1 cellular context compared by ENCODE assay signal in genomic region chr11:409600-410471, GRCh38.
TF ChIP-seq lines count a peak whose summit lies in the region.

No MANE protein-coding gene starts in this region.

TF ChIP-seq in HepG2, 621 proteins besides CTCF, POLR2A, EP300 and RAD21 (continued from another document and continues in another):
- TF ChIP-seq CSRNP1 (CRISPR knock-in tag; IDR thresholded peaks at IDR 0.05), result peak; percentile 85; the same call in 1 of the 2 replicates
- no peak for TF ChIP-seq MZF1 (CRISPR knock-in tag; IDR thresholded peaks at IDR 0.05; ENCODE audit: borderline replicate concordance)
- TF ChIP-seq SATB2 (CRISPR knock-in tag; IDR thresholded peaks at IDR 0.05), result no peak
- no peak for TF ChIP-seq CBX2 (IDR thresholded peaks at IDR 0.05; ENCODE audit: low read depth, low read length)
- TF ChIP-seq CBX2 (CRISPR knock-in tag; IDR thresholded peaks at IDR 0.05; ENCODE audit: low read depth), result no peak
- 0 out of 2 replicates have a peak, but pooled peaks have one; percentile 22 for TF ChIP-seq ZC3H13 (CRISPR knock-in tag; IDR thresholded peaks at IDR 0.05)
- TF ChIP-seq ZNF761 (CRISPR knock-in tag; conservative IDR thresholded peaks at IDR 0.05), result 0 out of 2 replicates have a peak, but pooled peaks have one; percentile 45
- no peak for TF ChIP-seq MTF2 (CRISPR knock-in tag; IDR thresholded peaks at IDR 0.05; ENCODE audit: borderline replicate concordance)
- no peak for TF ChIP-seq IKZF4 (CRISPR knock-in tag; IDR thresholded peaks at IDR 0.05; ENCODE audit: borderline replicate concordance, low read depth, not compliant biosample characterization)
- no peak for TF ChIP-seq KLF15 (CRISPR knock-in tag; IDR thresholded peaks at IDR 0.05; ENCODE audit: borderline replicate concordance)
- no peak for TF ChIP-seq ZNF512B (CRISPR knock-in tag; IDR thresholded peaks at IDR 0.05; ENCODE audit: borderline replicate concordance)
- TF ChIP-seq TBX3 (IDR thresholded peaks at IDR 0.05; ENCODE audit: borderline replicate concordance), result no peak
- TF ChIP-seq EEA1 (CRISPR knock-in tag; IDR thresholded peaks at IDR 0.05; ENCODE audit: borderline replicate concordance), result no peak
- TF ChIP-seq, protein P1, sequence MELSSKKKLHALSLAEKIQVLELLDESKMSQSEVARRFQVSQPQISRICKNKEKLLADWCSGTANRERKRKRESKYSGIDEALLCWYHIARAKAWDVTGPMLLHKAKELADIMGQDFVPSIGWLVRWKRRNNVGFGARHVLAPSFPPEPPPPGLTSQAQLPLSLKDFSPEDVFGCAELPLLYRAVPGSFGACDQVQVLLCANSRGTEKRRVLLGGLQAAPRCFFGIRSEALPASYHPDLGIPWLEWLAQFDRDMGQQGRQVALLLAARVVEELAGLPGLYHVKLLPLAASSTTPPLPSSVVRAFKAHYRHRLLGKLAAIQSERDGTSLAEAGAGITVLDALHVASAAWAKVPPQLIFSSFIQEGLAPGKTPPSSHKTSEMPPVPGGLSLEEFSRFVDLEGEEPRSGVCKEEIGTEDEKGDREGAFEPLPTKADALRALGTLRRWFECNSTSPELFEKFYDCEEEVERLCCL (CRISPR knock-in tag; IDR thresholded peaks at IDR 0.05; ENCODE audit: borderline replicate concordance), result no peak
- TF ChIP-seq FOXJ3 (CRISPR knock-in tag; IDR thresholded peaks at IDR 0.05; ENCODE audit: borderline replicate concordance), result no peak
- TF ChIP-seq, protein P2, sequence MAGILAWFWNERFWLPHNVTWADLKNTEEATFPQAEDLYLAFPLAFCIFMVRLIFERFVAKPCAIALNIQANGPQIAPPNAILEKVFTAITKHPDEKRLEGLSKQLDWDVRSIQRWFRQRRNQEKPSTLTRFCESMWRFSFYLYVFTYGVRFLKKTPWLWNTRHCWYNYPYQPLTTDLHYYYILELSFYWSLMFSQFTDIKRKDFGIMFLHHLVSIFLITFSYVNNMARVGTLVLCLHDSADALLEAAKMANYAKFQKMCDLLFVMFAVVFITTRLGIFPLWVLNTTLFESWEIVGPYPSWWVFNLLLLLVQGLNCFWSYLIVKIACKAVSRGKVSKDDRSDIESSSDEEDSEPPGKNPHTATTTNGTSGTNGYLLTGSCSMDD (CRISPR knock-in tag; IDR thresholded peaks at IDR 0.05), result no peak
- TF ChIP-seq HMGA1 (CRISPR knock-in tag; conservative IDR thresholded peaks at IDR 0.05), result no peak
- TF ChIP-seq FIP1L1 (IDR thresholded peaks at IDR 0.05; ENCODE audit: borderline replicate concordance, insufficient read depth, low read depth, low read length), result no peak
- TF ChIP-seq RFX3 (CRISPR knock-in tag; IDR thresholded peaks at IDR 0.05), result no peak
- TF ChIP-seq ZNF10 (CRISPR knock-in tag; IDR thresholded peaks at IDR 0.05; ENCODE audit: borderline replicate concordance, low read depth), result no peak
- TF ChIP-seq ZNF296 (CRISPR knock-in tag; conservative IDR thresholded peaks at IDR 0.05), result peak; percentile 99
- TF ChIP-seq ZNF747 (CRISPR knock-in tag; IDR thresholded peaks at IDR 0.05; ENCODE audit: borderline replicate concordance), result no peak; the same call in 1 of the 2 replicates
- no peak for TF ChIP-seq ZNF589 (CRISPR knock-in tag; conservative IDR thresholded peaks at IDR 0.05)
- peak; percentile 64 for TF ChIP-seq AGO2 (optimal IDR thresholded peaks at IDR 0.05; ENCODE audit: low read depth, low read length)
- peak; percentile 37; the same call in 1 of the 2 replicates for TF ChIP-seq SAFB2 (CRISPR knock-in tag; IDR thresholded peaks at IDR 0.05; ENCODE audit: borderline replicate concordance, low read depth)
- TF ChIP-seq ZNF550 (CRISPR knock-in tag; IDR thresholded peaks at IDR 0.05; ENCODE audit: borderline replicate concordance), result no peak
- TF ChIP-seq ZNF543 (CRISPR knock-in tag; IDR thresholded peaks at IDR 0.05), result 0 out of 2 replicates have a peak, but pooled peaks have one; percentile 53
- TF ChIP-seq, protein P3, sequence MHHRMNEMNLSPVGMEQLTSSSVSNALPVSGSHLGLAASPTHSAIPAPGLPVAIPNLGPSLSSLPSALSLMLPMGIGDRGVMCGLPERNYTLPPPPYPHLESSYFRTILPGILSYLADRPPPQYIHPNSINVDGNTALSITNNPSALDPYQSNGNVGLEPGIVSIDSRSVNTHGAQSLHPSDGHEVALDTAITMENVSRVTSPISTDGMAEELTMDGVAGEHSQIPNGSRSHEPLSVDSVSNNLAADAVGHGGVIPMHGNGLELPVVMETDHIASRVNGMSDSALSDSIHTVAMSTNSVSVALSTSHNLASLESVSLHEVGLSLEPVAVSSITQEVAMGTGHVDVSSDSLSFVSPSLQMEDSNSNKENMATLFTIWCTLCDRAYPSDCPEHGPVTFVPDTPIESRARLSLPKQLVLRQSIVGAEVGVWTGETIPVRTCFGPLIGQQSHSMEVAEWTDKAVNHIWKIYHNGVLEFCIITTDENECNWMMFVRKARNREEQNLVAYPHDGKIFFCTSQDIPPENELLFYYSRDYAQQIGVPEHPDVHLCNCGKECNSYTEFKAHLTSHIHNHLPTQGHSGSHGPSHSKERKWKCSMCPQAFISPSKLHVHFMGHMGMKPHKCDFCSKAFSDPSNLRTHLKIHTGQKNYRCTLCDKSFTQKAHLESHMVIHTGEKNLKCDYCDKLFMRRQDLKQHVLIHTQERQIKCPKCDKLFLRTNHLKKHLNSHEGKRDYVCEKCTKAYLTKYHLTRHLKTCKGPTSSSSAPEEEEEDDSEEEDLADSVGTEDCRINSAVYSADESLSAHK (CRISPR knock-in tag; IDR thresholded peaks at IDR 0.05; ENCODE audit: borderline replicate concordance), result no peak
- no peak for TF ChIP-seq ZKSCAN8 (CRISPR knock-in tag; IDR thresholded peaks at IDR 0.05; ENCODE audit: borderline replicate concordance)
- TF ChIP-seq, protein P4, sequence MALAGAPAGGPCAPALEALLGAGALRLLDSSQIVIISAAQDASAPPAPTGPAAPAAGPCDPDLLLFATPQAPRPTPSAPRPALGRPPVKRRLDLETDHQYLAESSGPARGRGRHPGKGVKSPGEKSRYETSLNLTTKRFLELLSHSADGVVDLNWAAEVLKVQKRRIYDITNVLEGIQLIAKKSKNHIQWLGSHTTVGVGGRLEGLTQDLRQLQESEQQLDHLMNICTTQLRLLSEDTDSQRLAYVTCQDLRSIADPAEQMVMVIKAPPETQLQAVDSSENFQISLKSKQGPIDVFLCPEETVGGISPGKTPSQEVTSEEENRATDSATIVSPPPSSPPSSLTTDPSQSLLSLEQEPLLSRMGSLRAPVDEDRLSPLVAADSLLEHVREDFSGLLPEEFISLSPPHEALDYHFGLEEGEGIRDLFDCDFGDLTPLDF (CRISPR knock-in tag; IDR thresholded peaks at IDR 0.05), result no peak
- peak; percentile 51; the same call in 1 of the 2 replicates for TF ChIP-seq NFKB2 (CRISPR knock-in tag; IDR thresholded peaks at IDR 0.05; ENCODE audit: borderline replicate concordance)
- TF ChIP-seq SIN3B (IDR thresholded peaks at IDR 0.05; ENCODE audit: low read length), result no peak
- no peak for TF ChIP-seq POGZ (CRISPR knock-in tag; IDR thresholded peaks at IDR 0.05)
- no peak for TF ChIP-seq ZNF619 (CRISPR knock-in tag; IDR thresholded peaks at IDR 0.05)
- TF ChIP-seq ZNF567 (CRISPR knock-in tag; IDR thresholded peaks at IDR 0.05; ENCODE audit: borderline replicate concordance), result no peak
- no peak for TF ChIP-seq MAFK (conservative IDR thresholded peaks at IDR 0.05 in 1 of 2, IDR thresholded peaks at IDR 0.05 in 1 of 2; ENCODE audit: low read length in 2 of 2)
- TF ChIP-seq ZNF205 (CRISPR knock-in tag; IDR thresholded peaks at IDR 0.05), result no peak
- TF ChIP-seq DNMT3B (CRISPR knock-in tag; conservative IDR thresholded peaks at IDR 0.05), result no peak
- TF ChIP-seq HES4 (CRISPR knock-in tag; IDR thresholded peaks at IDR 0.05; ENCODE audit: borderline replicate concordance), result no peak; the same call in 1 of the 2 replicates
- no peak for TF ChIP-seq THYN1 (CRISPR knock-in tag; IDR thresholded peaks at IDR 0.05; ENCODE audit: borderline replicate concordance, low read depth)
- peak; percentile 36; the same call in 1 of the 2 replicates for TF ChIP-seq DMAP1 (CRISPR knock-in tag; IDR thresholded peaks at IDR 0.05)
- peak; percentile 65; the same call in 1 of the 2 replicates for TF ChIP-seq ZNF740 (CRISPR knock-in tag; IDR thresholded peaks at IDR 0.05)
- no peak for TF ChIP-seq SNAI1 (CRISPR knock-in tag; IDR thresholded peaks at IDR 0.05; ENCODE audit: borderline replicate concordance)
- no peak for TF ChIP-seq HOXA5 (CRISPR knock-in tag; IDR thresholded peaks at IDR 0.05)
- TF ChIP-seq ZNF776 (CRISPR knock-in tag; IDR thresholded peaks at IDR 0.05), result no peak
- no peak for TF ChIP-seq ZFAT (CRISPR knock-in tag; conservative IDR thresholded peaks at IDR 0.05)
- TF ChIP-seq DMTF1 (CRISPR knock-in tag; IDR thresholded peaks at IDR 0.05), result no peak
- TF ChIP-seq ZNF616 (CRISPR knock-in tag; IDR thresholded peaks at IDR 0.05; ENCODE audit: low read depth), result no peak
- TF ChIP-seq HOXA7 (CRISPR knock-in tag; IDR thresholded peaks at IDR 0.05), result no peak
- TF ChIP-seq HCFC1 (IDR thresholded peaks at IDR 0.05; ENCODE audit: low read depth, low read length), result no peak
- TF ChIP-seq, protein P5, sequence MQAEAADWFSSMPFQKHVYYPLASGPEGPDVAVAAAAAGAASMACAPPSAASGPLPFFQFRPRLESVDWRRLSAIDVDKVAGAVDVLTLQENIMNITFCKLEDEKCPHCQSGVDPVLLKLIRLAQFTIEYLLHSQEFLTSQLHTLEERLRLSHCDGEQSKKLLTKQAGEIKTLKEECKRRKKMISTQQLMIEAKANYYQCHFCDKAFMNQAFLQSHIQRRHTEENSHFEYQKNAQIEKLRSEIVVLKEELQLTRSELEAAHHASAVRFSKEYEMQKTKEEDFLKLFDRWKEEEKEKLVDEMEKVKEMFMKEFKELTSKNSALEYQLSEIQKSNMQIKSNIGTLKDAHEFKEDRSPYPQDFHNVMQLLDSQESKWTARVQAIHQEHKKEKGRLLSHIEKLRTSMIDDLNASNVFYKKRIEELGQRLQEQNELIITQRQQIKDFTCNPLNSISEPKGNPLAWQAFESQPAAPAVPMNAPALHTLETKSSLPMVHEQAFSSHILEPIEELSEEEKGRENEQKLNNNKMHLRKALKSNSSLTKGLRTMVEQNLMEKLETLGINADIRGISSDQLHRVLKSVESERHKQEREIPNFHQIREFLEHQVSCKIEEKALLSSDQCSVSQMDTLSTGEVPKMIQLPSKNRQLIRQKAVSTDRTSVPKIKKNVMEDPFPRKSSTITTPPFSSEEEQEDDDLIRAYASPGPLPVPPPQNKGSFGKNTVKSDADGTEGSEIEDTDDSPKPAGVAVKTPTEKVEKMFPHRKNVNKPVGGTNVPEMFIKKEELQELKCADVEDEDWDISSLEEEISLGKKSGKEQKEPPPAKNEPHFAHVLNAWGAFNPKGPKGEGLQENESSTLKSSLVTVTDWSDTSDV (CRISPR knock-in tag; IDR thresholded peaks at IDR 0.05), result 0 out of 2 replicates have a peak, but pooled peaks have one; percentile 36
- TF ChIP-seq ZNF446 (CRISPR knock-in tag; IDR thresholded peaks at IDR 0.05), result no peak
- peak; percentile 84; the same call in 1 of the 2 replicates for TF ChIP-seq ZNF326 (CRISPR knock-in tag; IDR thresholded peaks at IDR 0.05; ENCODE audit: borderline replicate concordance)
- TF ChIP-seq ESRRA (CRISPR knock-in tag; IDR thresholded peaks at IDR 0.05; ENCODE audit: low read depth), result peak; percentile 78
